In genomic region chr16:82257990-82258389, GRCh38 we compare ENCODE assay signal across 35 cellular contexts.
"Had no signal": no experiment of that assay in that cellular context is flagged by ENCODE, and none has a peak within 500 bp of the region (broad histone marks: within the 10 kb centered on the region; RNA-seq: fewer than 3 reads in every experiment).

No MANE protein-coding gene starts in this region.

- H3K9me3 ChIP-seq: adrenal gland, body of pancreas, breast epithelium had no signal

- H3K27ac ChIP-seq: adrenal gland, body of pancreas, brain microvascular endothelial cell, breast epithelium, WERI-Rb-1 had no signal

- H3K4me3 ChIP-seq: adrenal gland, body of pancreas, breast epithelium had no signal

- H3K4me1 ChIP-seq: adrenal gland, body of pancreas, breast epithelium had no signal

- H3K9me3 Mint-ChIP-seq: WTC11 had no signal

- H3K27ac Mint-ChIP-seq: activated CD4-positive, alpha-beta memory T cell treated with anti-CD3 and anti-CD28 coated beads, Interleukin-2, amount 10 ng/mL, durations not matched to agents 7 days and 5 days; activated CD4-positive, alpha-beta T cell treated with anti-CD3 and anti-CD28 coated beads for 36 hours; activated CD4-positive, alpha-beta T cell treated with anti-CD3 and anti-CD28 coated beads, Interleukin-2, amount 10 ng/mL, durations not matched to agents 7 days and 5 days; activated CD8-positive, alpha-beta memory T cell treated with anti-CD3 and anti-CD28 coated beads, Interleukin-2, amount 10 ng/mL, durations not matched to agents 7 days and 5 days; activated CD8-positive, alpha-beta T cell treated with anti-CD3 and anti-CD28 coated beads, Interleukin-2, amount 10 ng/mL, durations not matched to agents 7 days and 5 days; activated naive CD4-positive, alpha-beta T cell treated with anti-CD3 and anti-CD28 coated beads for 36 hours; activated naive CD4-positive, alpha-beta T cell treated with anti-CD3 and anti-CD28 coated beads, Interleukin-2, amount 50 U/mL, for 72 hours; activated naive CD8-positive, alpha-beta T cell treated with anti-CD3 and anti-CD28 coated beads for 36 hours; activated T-cell treated with anti-CD3 and anti-CD28 coated beads, Interleukin-2, amount 50 U/mL, for 24 hours; T-helper 1 cell treated with Interleukin-12 subunit alpha and Interleukin-12 subunit beta and Interleukin-4 antibody, amounts not matched to agents 30 μg/mL and 1 μg/mL, for 36 hours; T-helper 2 cell treated with Interferon-gamma antibody and Interleukin-4, amounts not matched to agents 5 μg/mL and 100 μg/mL, for 36 hours; WTC11 had no signal

- H3K4me1 Mint-ChIP-seq: activated CD4-positive, alpha-beta T cell treated with anti-CD3 and anti-CD28 coated beads for 36 hours; activated CD4-positive, alpha-beta T cell treated with anti-CD3 and anti-CD28 coated beads, Interleukin-2, amount 10 ng/mL, durations not matched to agents 7 days and 5 days; activated naive CD8-positive, alpha-beta T cell treated with anti-CD3 and anti-CD28 coated beads for 36 hours; WTC11 had no signal

- DNase-seq: activated CD4-positive, alpha-beta memory T cell treated with anti-CD3 and anti-CD28 coated beads, Interleukin-2, amount 10 ng/mL, durations not matched to agents 7 days and 5 days; activated CD4-positive, alpha-beta T cell treated with anti-CD3 and anti-CD28 coated beads for 1 hour; activated CD4-positive, alpha-beta T cell treated with anti-CD3 and anti-CD28 coated beads for 36 hours; activated CD4-positive, alpha-beta T cell treated with anti-CD3 and anti-CD28 coated beads for 48 hours; activated CD4-positive, alpha-beta T cell treated with anti-CD3 and anti-CD28 coated beads, Interleukin-2, amount 10 ng/mL, durations not matched to agents 7 days and 5 days; activated CD4-positive, alpha-beta T cell treated with anti-CD3 and anti-CD28 coated beads, Interleukin-2, amount 50 U/mL, for 48 hours; activated CD4-positive, CD25-positive, alpha-beta regulatory T cell; activated CD8-positive, alpha-beta memory T cell treated with anti-CD3 and anti-CD28 coated beads for 24 hours; activated CD8-positive, alpha-beta memory T cell treated with anti-CD3 and anti-CD28 coated beads, Interleukin-2, amount 10 ng/mL, durations not matched to agents 7 days and 5 days; activated CD8-positive, alpha-beta memory T cell treated with anti-CD3 and anti-CD28 coated beads, Interleukin-2, amount 50 U/mL, for 48 hours; activated CD8-positive, alpha-beta T cell treated with anti-CD3 and anti-CD28 coated beads, Interleukin-2, amount 10 ng/mL, durations not matched to agents 7 days and 5 days; activated effector memory CD4-positive, alpha-beta T cell treated with anti-CD3 and anti-CD28 coated beads, Interleukin-2, amount 50 U/mL, for 16 hours; activated gamma-delta T cell treated with Interleukin-2 at 50 U/mL for 16 hours; activated naive CD4-positive, alpha-beta T cell; activated naive CD4-positive, alpha-beta T cell treated with anti-CD3 and anti-CD28 coated beads for 36 hours; activated naive CD4-positive, alpha-beta T cell treated with anti-CD3 and anti-CD28 coated beads, Interleukin-2, amount 50 U/mL, for 16 hours; activated naive CD8-positive, alpha-beta T cell treated with anti-CD3 and anti-CD28 coated beads for 36 hours; activated T-cell treated with anti-CD3 and anti-CD28 coated beads, Interleukin-2, amount 50 U/mL, for 24 hours; activated T-cell treated with anti-CD3 and anti-CD28 coated beads, Interleukin-2, amount 50 U/mL, for 48 hours; adrenal gland; amniotic stem cell; aorta; body of pancreas; brain microvascular endothelial cell; central memory CD4-positive, alpha-beta T cell; T-helper 1 cell; T-helper 2 cell; T-helper 9 cell; WERI-Rb-1 had no signal

- H3K27me3 ChIP-seq: adrenal gland, body of pancreas, breast epithelium had no signal

- H3K4me3 Mint-ChIP-seq: activated CD4-positive, alpha-beta memory T cell treated with anti-CD3 and anti-CD28 coated beads, Interleukin-2, amount 10 ng/mL, durations not matched to agents 7 days and 5 days; activated CD4-positive, alpha-beta T cell treated with anti-CD3 and anti-CD28 coated beads for 36 hours; activated CD4-positive, alpha-beta T cell treated with anti-CD3 and anti-CD28 coated beads, Interleukin-2, amount 10 ng/mL, durations not matched to agents 7 days and 5 days; activated CD8-positive, alpha-beta memory T cell treated with anti-CD3 and anti-CD28 coated beads, Interleukin-2, amount 10 ng/mL, durations not matched to agents 7 days and 5 days; activated CD8-positive, alpha-beta T cell treated with anti-CD3 and anti-CD28 coated beads, Interleukin-2, amount 10 ng/mL, durations not matched to agents 7 days and 5 days; activated naive CD4-positive, alpha-beta T cell treated with anti-CD3 and anti-CD28 coated beads for 36 hours; activated naive CD8-positive, alpha-beta T cell treated with anti-CD3 and anti-CD28 coated beads for 36 hours; activated T-cell treated with anti-CD3 and anti-CD28 coated beads, Interleukin-2, amount 50 U/mL, for 24 hours; T-helper 1 cell treated with Interleukin-12 subunit alpha and Interleukin-12 subunit beta and Interleukin-4 antibody, amounts not matched to agents 30 μg/mL and 1 μg/mL, for 36 hours; T-helper 2 cell treated with Interferon-gamma antibody and Interleukin-4, amounts not matched to agents 5 μg/mL and 100 μg/mL, for 36 hours; WTC11 had no signal

- H3K36me3 ChIP-seq: adrenal gland, brain microvascular endothelial cell, breast epithelium, WERI-Rb-1 had no signal

- H3K36me3 Mint-ChIP-seq: activated naive CD8-positive, alpha-beta T cell treated with anti-CD3 and anti-CD28 coated beads for 36 hours; WTC11 had no signal

- ATAC-seq: activated CD4-positive, alpha-beta T cell treated with anti-CD3 and anti-CD28 coated beads for 36 hours; activated CD4-positive, CD25-positive, alpha-beta regulatory T cell treated with anti-CD3 and anti-CD28 coated beads, Interleukin-2, amount 50 U/mL, for 24 hours; activated CD8-positive, alpha-beta memory T cell treated with anti-CD3 and anti-CD28 coated beads, Interleukin-2, amount 10 ng/mL, durations not matched to agents 7 days and 5 days; activated CD8-positive, alpha-beta T cell treated with anti-CD3 and anti-CD28 coated beads, Interleukin-2, amount 10 ng/mL, durations not matched to agents 7 days and 5 days; activated naive CD4-positive, alpha-beta T cell treated with anti-CD3 and anti-CD28 coated beads, Interleukin-2, amount 50 U/mL, for 72 hours; body of pancreas; WTC11 had no signal
